Comparison of ENCODE assay signal across 22 cellular contexts in genomic region chr11:134636071-134636470, GRCh38.
DNase-seq lines count a peak whose midpoint lies in the region; ATAC-seq and TF ChIP-seq lines count a peak whose summit lies in the region.
"Had no signal": no experiment of that assay in that cellular context is flagged by ENCODE, and none has a peak within 500 bp of the region (broad histone marks: within the 10 kb centered on the region; RNA-seq: fewer than 3 reads in every experiment).

No MANE protein-coding gene starts in this region.

- peaks cover 80% of the 10 kb centered on the region for H3K27me3 ChIP-seq in left ventricle myocardium inferior (ENCODE audit: low read depth)

- H3K27ac ChIP-seq in left ventricle myocardium inferior (replicated peaks), result no peak overlapping the region
- H3K27ac ChIP-seq in coronary artery, result no peak overlapping the region
- H3K27ac ChIP-seq: A549 had no signal

- no peaks in the 10 kb centered on the region for H3K36me3 Mint-ChIP-seq in nephron progenitor cell (ENCODE audit: low read depth)
- no peaks in the 10 kb centered on the region for H3K36me3 Mint-ChIP-seq in type B pancreatic cell
- H3K36me3 Mint-ChIP-seq: IgD-negative memory B cell had no signal

- peaks cover 36% of the 10 kb centered on the region for H3K4me1 Mint-ChIP-seq in nephron progenitor cell
- H3K4me1 Mint-ChIP-seq in type B pancreatic cell (ENCODE audit: unreplicated experiment), result peaks cover 15% of the 10 kb centered on the region
- H3K4me1 Mint-ChIP-seq: B cell, IgD-negative memory B cell had no signal

- H3K4me1 ChIP-seq in left ventricle myocardium inferior, result no peaks in the 10 kb centered on the region
- H3K4me1 ChIP-seq: A549 had no signal

- DNase-seq in cardiac septum (ENCODE audit: low spot score), result peak; percentile 58
- no peak for DNase-seq in left ventricle myocardium inferior
- peak; percentile 60 for DNase-seq in coronary artery (ENCODE audit: low spot score)
- peak; percentile 26 for DNase-seq in nephron progenitor cell
- peak; percentile 56 for DNase-seq in type B pancreatic cell (ENCODE audit: extremely low spot score, unreplicated experiment)
- DNase-seq: EL, GF-D8, H9, Karpas-422, NCI-H1694, NCI-H2081, NCI-H2171, NCI-H345, NCI-H82, SIG-M5 had no signal

- H3K4me3 Mint-ChIP-seq in nephron progenitor cell (peak overlapping the region; percentile 37), type B pancreatic cell (no peak overlapping the region)
- H3K4me3 Mint-ChIP-seq: B cell, H9, IgD-negative memory B cell had no signal

- no peak for TF ChIP-seq CTCF in left ventricle myocardium inferior (IDR thresholded peaks at IDR 0.05; ENCODE audit: borderline replicate concordance)
- no peak for TF ChIP-seq CTCF in coronary artery (IDR thresholded peaks at IDR 0.05)
- TF ChIP-seq CTCF in nephron progenitor cell (IDR thresholded peaks at IDR 0.05), result no peak
- no peak for TF ChIP-seq CTCF in type B pancreatic cell (conservative IDR thresholded peaks at IDR 0.05)

- ATAC-seq in GM19328 (IDR thresholded peaks at IDR 0.05; ENCODE audit: unreplicated experiment), result no peak
- no peak for ATAC-seq in HG03025 (IDR thresholded peaks at IDR 0.05; ENCODE audit: low FRiP score, unreplicated experiment)
- no peak for ATAC-seq in GM19035 (IDR thresholded peaks at IDR 0.05; ENCODE audit: unreplicated experiment)
- ATAC-seq: Panc1 had no signal

- intact Hi-C loops in cardiac septum (cut with DNase I) (no loop called here), left ventricle myocardium inferior (cut with micrococcal nuclease) (no loop called here)

- no peaks in the 10 kb centered on the region for H3K9me3 Mint-ChIP-seq in nephron progenitor cell
- H3K9me3 Mint-ChIP-seq in type B pancreatic cell, result no peaks in the 10 kb centered on the region
- H3K9me3 Mint-ChIP-seq: H9, IgD-negative memory B cell had no signal

- H3K9me3 ChIP-seq in left ventricle myocardium inferior (replicated peaks), result no peaks in the 10 kb centered on the region
- H3K9me3 ChIP-seq: A549 had no signal

- H3K27me3 Mint-ChIP-seq in nephron progenitor cell (ENCODE audit: low read depth, poor library complexity) (peaks cover 27% of the 10 kb centered on the region), type B pancreatic cell (peaks cover 26% of the 10 kb centered on the region)
- H3K27me3 Mint-ChIP-seq: B cell had no signal

- H3K4me3 ChIP-seq in left ventricle myocardium inferior (no peak overlapping the region), coronary artery (no peak overlapping the region)
- H3K4me3 ChIP-seq: A549 had no signal

- H3K27ac Mint-ChIP-seq in nephron progenitor cell (no peak overlapping the region), type B pancreatic cell (no peak overlapping the region)
- H3K27ac Mint-ChIP-seq: B cell, H9 had no signal

- H3K36me3 ChIP-seq in left ventricle myocardium inferior, result no peaks in the 10 kb centered on the region
